ENCODE assay signal across 26 cellular contexts in the genomic region with DNA sequence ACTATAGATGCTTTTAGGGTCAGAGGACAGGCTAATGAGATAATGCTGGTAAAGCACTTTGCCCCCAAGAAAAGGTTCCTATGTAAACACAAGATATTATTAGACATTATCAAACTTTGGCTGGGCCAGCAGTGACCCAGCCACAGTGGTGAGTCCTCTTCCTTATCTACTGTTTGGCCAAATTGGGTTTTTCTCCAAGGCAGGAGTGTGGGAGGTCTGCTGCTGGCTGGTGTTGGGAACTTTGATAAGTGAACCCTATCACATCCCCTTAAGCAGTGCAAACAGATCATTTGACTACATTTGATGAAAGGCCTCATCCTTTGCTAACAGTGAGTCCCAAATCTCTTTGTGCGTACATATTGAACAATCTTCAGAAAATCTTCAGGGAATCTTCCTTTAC. TPM values are rescaled to one million over a fixed set of nuclear protein-coding genes. Genes with fewer than 3 reads are reported as not detected.
"Had no signal": no experiment of that assay in that cellular context is flagged by ENCODE, and none has a peak within 500 bp of the region (broad histone marks: within the 10 kb centered on the region; RNA-seq: fewer than 3 reads in every experiment).

No MANE protein-coding gene starts in this region.

- H3K27me3 ChIP-seq: hepatocyte, testis, tibial nerve, upper lobe of right lung, vagina had no signal

- H3K79me2 ChIP-seq: hepatocyte had no signal

- H3K27ac Mint-ChIP-seq: naive thymus-derived CD4-positive, alpha-beta T cell; nephron progenitor cell; stimulated activated naive B cell treated with anti-CD40 and anti-IgM and Interleukin-4, amounts not matched to agents 10 μg/mL and 1 μg/mL and 100 μg/mL, for 72 hours; stimulated activated naive CD8-positive, alpha-beta T cell treated with anti-CD3 and anti-CD28 coated beads, Interleukin-15, amount 100 ng/mL, for 72 hours had no signal

- H3K9me3 Mint-ChIP-seq: nephron progenitor cell; stimulated activated naive B cell treated with anti-CD40 and anti-IgM and Interleukin-4, amounts not matched to agents 10 μg/mL and 1 μg/mL and 100 μg/mL, for 72 hours; stimulated activated naive CD8-positive, alpha-beta T cell treated with anti-CD3 and anti-CD28 coated beads, Interleukin-15, amount 100 ng/mL, for 72 hours had no signal

- H3K4me3 Mint-ChIP-seq: naive thymus-derived CD4-positive, alpha-beta T cell; nephron progenitor cell; stimulated activated naive B cell treated with anti-CD40 and anti-IgM and Interleukin-4, amounts not matched to agents 10 μg/mL and 1 μg/mL and 100 μg/mL, for 72 hours; stimulated activated naive CD8-positive, alpha-beta T cell treated with anti-CD3 and anti-CD28 coated beads, Interleukin-15, amount 100 ng/mL, for 72 hours had no signal

- H3K27ac ChIP-seq: hepatocyte, neutrophil, testis, tibial nerve, upper lobe of right lung, vagina had no signal

- H3K4me1 Mint-ChIP-seq: naive thymus-derived CD4-positive, alpha-beta T cell; stimulated activated naive CD8-positive, alpha-beta T cell treated with anti-CD3 and anti-CD28 coated beads, Interleukin-15, amount 100 ng/mL, for 72 hours had no signal

- H3K36me3 Mint-ChIP-seq: naive thymus-derived CD4-positive, alpha-beta T cell; stimulated activated naive B cell treated with anti-CD40 and anti-IgM and Interleukin-4, amounts not matched to agents 10 μg/mL and 1 μg/mL and 100 μg/mL, for 72 hours had no signal

- ATAC-seq: left colon; naive thymus-derived CD4-positive, alpha-beta T cell; sciatic nerve; stimulated activated naive B cell treated with anti-CD40 and anti-IgM and Interleukin-4, amounts not matched to agents 10 μg/mL and 1 μg/mL and 100 μg/mL, for 72 hours; stimulated activated naive CD8-positive, alpha-beta T cell treated with anti-CD3 and anti-CD28 coated beads, Interleukin-15, amount 100 ng/mL, for 72 hours; upper lobe of right lung had no signal

- H3K36me3 ChIP-seq: neutrophil, tibial nerve, upper lobe of right lung, vagina had no signal

- H3K4me1 ChIP-seq: testis, upper lobe of right lung had no signal

- DNase-seq: dermis blood vessel endothelial cell; effector CD4-positive, alpha-beta T cell; foreskin melanocyte; head of caudate nucleus; kidney; left colon; naive thymus-derived CD4-positive, alpha-beta T cell; nephron progenitor cell; stimulated activated CD4-positive, alpha-beta T cell treated with anti-CD3 and anti-CD28 coated beads, Interleukin-2, amount 100 ng/mL, for 24 hours; stimulated activated CD4-positive, alpha-beta T cell treated with anti-CD3 and anti-CD28 coated beads, Interleukin-4, amount 100 ng/mL, for 4 hours; stimulated activated naive B cell treated with anti-CD40 and anti-IgM and Interleukin-4, amounts not matched to agents 10 μg/mL and 1 μg/mL and 100 μg/mL, for 72 hours; stimulated activated naive CD8-positive, alpha-beta T cell treated with anti-CD3 and anti-CD28 coated beads, Interleukin-15, amount 100 ng/mL, for 72 hours; testis; upper lobe of right lung had no signal

- H3K4me2 ChIP-seq: hepatocyte had no signal

- H3K4me3 ChIP-seq: hepatocyte, testis, tibial nerve, upper lobe of right lung, vagina had no signal

RNA-seq across cellular contexts. Expression of gene KIAA2012, which starts 23.2 kb away (rescaled TPM):
- total RNA-seq: dermis blood vessel endothelial cell; kidney; lung microvascular endothelial cell; mesenteric fat pad; mononuclear cell; naive thymus-derived CD4-positive, alpha-beta T cell; osteoblast; pulmonary artery endothelial cell; sciatic nerve; subcutaneous adipose tissue; tibial nerve; upper lobe of right lung; vagina had no signal
- polyA plus RNA-seq: esophagus; hepatocyte; naive thymus-derived CD4-positive, alpha-beta T cell had no signal
